In genomic region chr5:142011572-142012185, GRCh38 we compare ENCODE assay signal across 9 cellular contexts. TPM values are rescaled to one million over a fixed set of nuclear protein-coding genes. Genes with fewer than 3 reads are reported as not detected.
DNase-seq lines count a peak whose midpoint lies in the region; ATAC-seq and TF ChIP-seq lines count a peak whose summit lies in the region.
"Had no signal": no experiment of that assay in that cellular context is flagged by ENCODE, and none has a peak within 500 bp of the region (broad histone marks: within the 10 kb centered on the region; RNA-seq: fewer than 3 reads in every experiment).

No MANE protein-coding gene starts in this region.

- TF ChIP-seq CTCF in DND-41 (IDR thresholded peaks at IDR 0.05; ENCODE audit: borderline replicate concordance, extremely low read depth, low read length, poor library complexity, severe bottlenecking) (no peak), VCaP (conservative IDR thresholded peaks at IDR 0.05) (no peak), esophagus muscularis mucosa (IDR thresholded peaks at IDR 0.05) (no peak)

- H3K4me3 ChIP-seq in DND-41 (ENCODE audit: low read depth in 1 of 2, low read length in 2 of 2) (peak overlapping the region in 1 of 2 experiments; percentile 84; a peak in 2 of 4 replicates), esophagus muscularis mucosa (peak overlapping the region; percentile 74 to 90 (median 86)), trophoblast cell (ENCODE audit: low read depth, low read length) (no peak overlapping the region)

- intact Hi-C loops in esophagus muscularis mucosa (cut with DNase I) = no loop called here

- H3K36me3 ChIP-seq in DND-41 (ENCODE audit: insufficient read depth, low read length) (peaks cover 14% of the 10 kb centered on the region), esophagus muscularis mucosa (peaks cover 3 to 27% (median 11%) of the 10 kb centered on the region in 4 donors), trophoblast cell (ENCODE audit: control insufficient read depth in 1 of 2, insufficient read depth in 2 of 2, low read length in 2 of 2) (peaks cover 2 to 10% of the 10 kb centered on the region in 2 experiments)
- H3K36me3 ChIP-seq: cardiac muscle cell had no signal

- peaks cover 9% of the 10 kb centered on the region for H3K79me2 ChIP-seq in DND-41 (ENCODE audit: insufficient read depth, low read length)
- H3K79me2 ChIP-seq in trophoblast cell (ENCODE audit: control insufficient read depth, insufficient read depth, low read length, poor library complexity) = peaks cover 3% of the 10 kb centered on the region

- no peak for ATAC-seq in DND-41 (ENCODE audit: insufficient read depth, low read depth)
- no peak for ATAC-seq in HG02763 (IDR thresholded peaks at IDR 0.05; ENCODE audit: unreplicated experiment)
- ATAC-seq in HG03342 (IDR thresholded peaks at IDR 0.05; ENCODE audit: unreplicated experiment) = no peak

- no peak overlapping the region for H3K23ac ChIP-seq in trophoblast cell (ENCODE audit: low read length)

- peak overlapping the region; percentile 85 for H3K27ac ChIP-seq in DND-41 (ENCODE audit: low read length)
- peak overlapping the region; percentile 88; the same call in 1 of the 2 replicates for H3K27ac ChIP-seq in VCaP
- peak overlapping the region; percentile 85 to 91 (median 86) for H3K27ac ChIP-seq in esophagus muscularis mucosa (replicated peaks in 1 of 4)
- H3K27ac ChIP-seq in trophoblast cell (ENCODE audit: low read depth, low read length) = no peak overlapping the region
- H3K27ac ChIP-seq: cardiac muscle cell had no signal

- no peak overlapping the region for H2BK12ac ChIP-seq in trophoblast cell (ENCODE audit: low read length)

- DNase-seq in DND-41 (no peak), esophagus muscularis mucosa (ENCODE audit: extremely low spot score) (peak; percentile 53), pons (ENCODE audit: low spot score) (peak; percentile 20), trophoblast cell (no peak)
- DNase-seq in central memory CD4-positive, alpha-beta T cell = no peak

- TF ChIP-seq POLR2A in esophagus muscularis mucosa (IDR thresholded peaks at IDR 0.05; ENCODE audit: low read depth) = no peak

- H4K20me1 ChIP-seq in DND-41 (ENCODE audit: insufficient read depth, low read length) = no peaks in the 10 kb centered on the region

- peak overlapping the region; percentile 72 for H3K9ac ChIP-seq in DND-41 (ENCODE audit: low read depth, low read length)
- no peak overlapping the region for H3K9ac ChIP-seq in trophoblast cell (ENCODE audit: low read length)

- no peak overlapping the region for H3K18ac ChIP-seq in trophoblast cell (ENCODE audit: low read length)

- no peak overlapping the region for H3K14ac ChIP-seq in trophoblast cell (ENCODE audit: low read length)

- H2BK5ac ChIP-seq in trophoblast cell (ENCODE audit: low read depth, low read length, poor library complexity) = no peak overlapping the region

- H2AK5ac ChIP-seq in trophoblast cell (ENCODE audit: low read length) = no peak overlapping the region

- H3K9me3 ChIP-seq in DND-41 (ENCODE audit: insufficient read depth, low read length, severe bottlenecking) = no peaks in the 10 kb centered on the region
- no peaks in the 10 kb centered on the region for H3K9me3 ChIP-seq in esophagus muscularis mucosa
- H3K9me3 ChIP-seq in trophoblast cell (ENCODE audit: insufficient read depth, low read depth, low read length) = no peaks in the 10 kb centered on the region

- H4K12ac ChIP-seq in trophoblast cell (ENCODE audit: low read depth, low read length) = no peak overlapping the region

- H2AFZ ChIP-seq in DND-41 (ENCODE audit: low read depth, low read length) = no peak overlapping the region
- no peak overlapping the region for H2AFZ ChIP-seq in trophoblast cell (ENCODE audit: insufficient read depth, low read length, poor library complexity)

- H4K8ac ChIP-seq in trophoblast cell (ENCODE audit: low read depth, low read length) = no peak overlapping the region

- no peak for TF ChIP-seq EP300 in esophagus muscularis mucosa (IDR thresholded peaks at IDR 0.05)

- no peak overlapping the region for H4K91ac ChIP-seq in trophoblast cell (ENCODE audit: low read depth, low read length)

- no peak overlapping the region for H3K4ac ChIP-seq in trophoblast cell (ENCODE audit: low read depth, low read length)

- no peak overlapping the region for H2BK120ac ChIP-seq in trophoblast cell (ENCODE audit: insufficient read depth, low read length, poor library complexity)

- peak overlapping the region; percentile 97 for H3K4me2 ChIP-seq in DND-41 (ENCODE audit: insufficient read depth, low read length)
- no peak overlapping the region for H3K4me2 ChIP-seq in trophoblast cell (ENCODE audit: low read length)

- H3K4me1 ChIP-seq in DND-41 (ENCODE audit: insufficient read depth, low read length) (peaks cover 52% of the 10 kb centered on the region), esophagus muscularis mucosa (peaks cover 8 to 42% (median 29%) of the 10 kb centered on the region in 4 donors), trophoblast cell (ENCODE audit: control insufficient read depth in 1 of 2, insufficient read depth in 2 of 2, low read length in 2 of 2) (peaks cover 3 to 8% of the 10 kb centered on the region in 2 experiments)

- 93% methylated on average over 9 of the region's 9 CpGs for WGBS in esophagus muscularis mucosa
- no CpG with 5 or more reads among the region's 9 CpGs for WGBS in trophoblast cell (ENCODE audit: extremely low coverage, insufficient coverage, insufficient read length)

- H3K79me1 ChIP-seq in trophoblast cell (ENCODE audit: low read length) = peaks cover 8% of the 10 kb centered on the region

- H3K27me3 ChIP-seq in DND-41 (ENCODE audit: insufficient read depth, low read length, poor library complexity) (no peaks in the 10 kb centered on the region), esophagus muscularis mucosa (no peaks in the 10 kb centered on the region), trophoblast cell (ENCODE audit: insufficient read depth, low read length) (no peaks in the 10 kb centered on the region)
- H3K27me3 ChIP-seq: cardiac muscle cell had no signal

RNA-seq across cellular contexts. Expression of gene GNPDA1, which starts 1.1 kb away (rescaled TPM):
- total RNA-seq in esophagus muscularis mucosa = 10 to 100 TPM; 19.5 to 52.4 (median 35.4) TPM
- 30.3 and 31.0 TPM in 2 replicates for polyA plus RNA-seq in trophoblast cell (2013)

RNA-seq across cellular contexts. Expression of gene RNF14, which starts 42.8 kb away (rescaled TPM):
- 10 to 100 TPM; 65.8 to 94.1 (median 72.6) TPM for total RNA-seq in esophagus muscularis mucosa
- polyA plus RNA-seq in trophoblast cell (2013) = 40.5 and 44.8 TPM in 2 replicates

RNA-seq across cellular contexts. Expression of gene PCDH12, which starts 53.7 kb away (rescaled TPM):
- total RNA-seq in esophagus muscularis mucosa = 1 to 10 TPM; 1.2 to 6.7 (median 3.5) TPM
- 0.03 and 0.07 TPM in 2 replicates for polyA plus RNA-seq in trophoblast cell (2013)

Comparison
In these comparisons a context has a peak if more than half of its experiments do, and no peak if none do; other contexts are left out.
1. DNase-seq: peak in esophagus muscularis mucosa (single experiment) and pons (single experiment); none in DND-41 (single experiment), central memory CD4-positive, alpha-beta T cell (single experiment) and trophoblast cell (0 of 2).